In genomic region chr16:15572329-15573001, GRCh38 we compare ENCODE assay signal across 1 cellular context.
TF ChIP-seq lines count a peak whose summit lies in the region.

No MANE protein-coding gene starts in this region.

TF ChIP-seq in GM23338, 12 proteins besides CTCF, POLR2A, EP300 and RAD21 (continued from another document):
- TF ChIP-seq CREB1 (CRISPR knock-in tag; IDR thresholded peaks at IDR 0.05; ENCODE audit: low read depth) (no peak), JUNB (IDR thresholded peaks at IDR 0.05; ENCODE audit: unreplicated experiment) (no peak), ZNF331 (CRISPR knock-in tag; IDR thresholded peaks at IDR 0.05; ENCODE audit: low read depth) (no peak), REST (IDR thresholded peaks at IDR 0.05; ENCODE audit: unreplicated experiment) (no peak), POLR2AphosphoS5 (IDR thresholded peaks at IDR 0.05; ENCODE audit: low read depth) (no peak), EZH2phosphoT487 (IDR thresholded peaks at IDR 0.05; ENCODE audit: unreplicated experiment) (no peak), NANOG (IDR thresholded peaks at IDR 0.05; ENCODE audit: borderline replicate concordance) (no peak), STAT1 (IDR thresholded peaks at IDR 0.05; ENCODE audit: unreplicated experiment) (no peak), ETS1 (IDR thresholded peaks at IDR 0.05) (no peak)
